13 cellular contexts compared by ENCODE assay signal in genomic region chr19:10227215-10227971, GRCh38. TPM values are rescaled to one million over a fixed set of nuclear protein-coding genes. Genes with fewer than 3 reads are reported as not detected.
DNase-seq lines count a peak whose midpoint lies in the region; ATAC-seq and TF ChIP-seq lines count a peak whose summit lies in the region.
"Had no signal": no experiment of that assay in that cellular context is flagged by ENCODE, and none has a peak within 500 bp of the region (broad histone marks: within the 10 kb centered on the region; RNA-seq: fewer than 3 reads in every experiment).

No MANE protein-coding gene starts in this region.

- H3K27me3 Mint-ChIP-seq in activated CD4-positive, alpha-beta T cell treated with anti-CD3 and anti-CD28 coated beads for 36 hours, result no peaks in the 10 kb centered on the region

- H3K36me3 ChIP-seq in esophagus (ENCODE audit: control insufficient read depth in 2 of 2, insufficient read depth in 2 of 2, low read length in 1 of 2), result peaks cover 0 to 5% of the 10 kb centered on the region in 2 donors
- peaks cover 7% of the 10 kb centered on the region for H3K36me3 ChIP-seq in upper lobe of right lung

- DNase-seq in activated CD4-positive, alpha-beta T cell treated with anti-CD3 and anti-CD28 coated beads for 36 hours, result peak; percentile 24
- DNase-seq in activated CD4-positive, alpha-beta T cell treated with anti-CD3 and anti-CD28 coated beads for 4 hours, result no peak
- DNase-seq in midbrain (lab: John Stamatoyannopoulos, UW) (peak; percentile 92), upper lobe of right lung (peak; percentile 63), DMS79 (lab: John Stamatoyannopoulos, UW) (no peak), NCI-H1048 (lab: John Stamatoyannopoulos, UW) (no peak)
- DNase-seq: NCI-H2171; stimulated activated naive CD4-positive, alpha-beta T cell treated with Interleukin-2 at 50 U/mL for 16 hours had no signal

- CTCF ChIA-PET in activated CD4-positive, alpha-beta T cell treated with anti-CD3 and anti-CD28 coated beads for 36 hours (lab: Charles Lee), result interaction anchor here (0.6 to 2.6 kb wide), 3 partner anchors 23 to 167 kb away, joined by 3 to 18 read pairs (median 14); no protein-coding TSS in a partner anchor

- H3K9me3 ChIP-seq in esophagus (ENCODE audit: control insufficient read depth in 2 of 2, insufficient read depth in 1 of 2, low read depth in 1 of 2, low read length in 1 of 2), result no peaks in the 10 kb centered on the region
- no peaks in the 10 kb centered on the region for H3K9me3 ChIP-seq in upper lobe of right lung

- TF ChIP-seq CTCF in upper lobe of right lung (IDR thresholded peaks at IDR 0.05), result peak; percentile 9

- H3K27me3 ChIP-seq in esophagus (ENCODE audit: control insufficient read depth in 1 of 2, insufficient read depth in 2 of 2, low read length in 2 of 2) (no peaks in the 10 kb centered on the region), upper lobe of right lung (no peaks in the 10 kb centered on the region)

- ATAC-seq in activated CD4-positive, alpha-beta T cell treated with anti-CD3 and anti-CD28 coated beads for 36 hours, result no peak
- ATAC-seq in upper lobe of right lung, result no peak
- ATAC-seq in GM19351 (IDR thresholded peaks at IDR 0.05; ENCODE audit: unreplicated experiment), result no peak

- WGBS in esophagus, 2 donors, result 62 to 70% methylated on average over 24 of the region's 24 CpGs

- intact Hi-C loops in activated CD4-positive, alpha-beta T cell treated with anti-CD3 and anti-CD28 coated beads for 36 hours (cut with DNase I, micrococcal nuclease), result no loop called here
- intact Hi-C loops in upper lobe of right lung (cut with DNase I), result no loop called here

- no peaks in the 10 kb centered on the region for H3K9me3 Mint-ChIP-seq in activated CD4-positive, alpha-beta T cell treated with anti-CD3 and anti-CD28 coated beads for 36 hours (ENCODE audit: low read depth)
- H3K9me3 Mint-ChIP-seq: dendritic cell treated with granulocyte-macrophage colony-stimulating factor and Interleukin-4, amounts not matched to agents 40 ng/mL and 50 ng/mL, for 4 days had no signal

- H3K4me1 Mint-ChIP-seq in activated CD4-positive, alpha-beta T cell treated with anti-CD3 and anti-CD28 coated beads for 36 hours, result peaks cover 16% of the 10 kb centered on the region

- no peak overlapping the region for H3K4me3 ChIP-seq in esophagus (ENCODE audit: low read depth in 1 of 2, low read length in 2 of 2)
- no peak overlapping the region for H3K4me3 ChIP-seq in upper lobe of right lung

- H3K4me1 ChIP-seq in esophagus (ENCODE audit: control insufficient read depth in 2 of 2, insufficient read depth in 2 of 2, low read length in 1 of 2) (no peaks in the 10 kb centered on the region), upper lobe of right lung (peaks cover 38% of the 10 kb centered on the region)

- no peak overlapping the region for H3K27ac Mint-ChIP-seq in activated CD4-positive, alpha-beta T cell treated with anti-CD3 and anti-CD28 coated beads for 36 hours

- no peak overlapping the region for H3K4me3 Mint-ChIP-seq in activated CD4-positive, alpha-beta T cell treated with anti-CD3 and anti-CD28 coated beads for 36 hours

- POLR2A ChIA-PET in activated CD4-positive, alpha-beta T cell treated with anti-CD3 and anti-CD28 coated beads for 36 hours (lab: Charles Lee), result no interaction called here

- H3K27ac ChIP-seq in esophagus (ENCODE audit: low read depth in 2 of 2, low read length in 1 of 2) (peak overlapping the region; percentile 34 to 46), upper lobe of right lung (peak overlapping the region; percentile 80)
- H3K27ac ChIP-seq: VCaP had no signal

- peaks cover 6% of the 10 kb centered on the region for H3K36me3 Mint-ChIP-seq in activated CD4-positive, alpha-beta T cell treated with anti-CD3 and anti-CD28 coated beads for 36 hours (ENCODE audit: low read depth)

RNA-seq across cellular contexts. Expression of gene S1PR2, which starts 3.7 kb away (rescaled TPM):
- 1 to 10 TPM; 8.1 to 9.0 TPM for total RNA-seq in activated CD4-positive, alpha-beta T cell treated with anti-CD3 and anti-CD28 coated beads for 36 hours
- polyA plus RNA-seq in esophagus, result 1 to 10 TPM in 1 of 2 donors, under 1 TPM in 1; 0.71 to 1.2 TPM
- 21.7 TPM for total RNA-seq in upper lobe of right lung

RNA-seq across cellular contexts. Expression of gene MRPL4, which starts 24.6 kb away (rescaled TPM):
- 100 to 1,000 TPM; 130 to 140 TPM for total RNA-seq in activated CD4-positive, alpha-beta T cell treated with anti-CD3 and anti-CD28 coated beads for 36 hours
- 10 to 100 TPM; 25.7 to 71.6 TPM for polyA plus RNA-seq in esophagus
- total RNA-seq in upper lobe of right lung, result 41.5 TPM

RNA-seq across cellular contexts. Expression of gene DNMT1, which starts 32.6 kb away (rescaled TPM):
- total RNA-seq in activated CD4-positive, alpha-beta T cell treated with anti-CD3 and anti-CD28 coated beads for 36 hours, result 100 to 1,000 TPM; 374 to 385 TPM
- polyA plus RNA-seq in esophagus, result 10 to 100 TPM; 32.1 to 42.6 TPM
- 72.1 TPM for total RNA-seq in upper lobe of right lung

RNA-seq across cellular contexts. Expression of gene ICAM1, which starts 43.5 kb away (rescaled TPM):
- total RNA-seq in activated CD4-positive, alpha-beta T cell treated with anti-CD3 and anti-CD28 coated beads for 36 hours, result 10 to 100 TPM; 27.9 to 30.9 TPM
- 1 to 10 TPM; 4.8 to 8.8 TPM for polyA plus RNA-seq in esophagus
- 245 TPM for total RNA-seq in upper lobe of right lung
- total RNA-seq: A172 had no signal

RNA-seq across cellular contexts. Expression of gene ICAM4, which starts 59.4 kb away (rescaled TPM):
- under 1 TPM; 0.23 to 0.46 TPM for total RNA-seq in activated CD4-positive, alpha-beta T cell treated with anti-CD3 and anti-CD28 coated beads for 36 hours
- under 1 TPM; 0.12 to 0.26 TPM for polyA plus RNA-seq in esophagus
- total RNA-seq in upper lobe of right lung, result 11.1 TPM

Comparison
In these comparisons a context has a peak if more than half of its experiments do, and no peak if none do; other contexts are left out.
1. DNase-seq: peak in activated CD4-positive, alpha-beta T cell treated with anti-CD3 and anti-CD28 coated beads for 36 hours (single experiment), midbrain (single experiment) and upper lobe of right lung (single experiment); none in activated CD4-positive, alpha-beta T cell treated with anti-CD3 and anti-CD28 coated beads for 4 hours (0 of 2), DMS79 (single experiment) and NCI-H1048 (single experiment).